In the genomic region with DNA sequence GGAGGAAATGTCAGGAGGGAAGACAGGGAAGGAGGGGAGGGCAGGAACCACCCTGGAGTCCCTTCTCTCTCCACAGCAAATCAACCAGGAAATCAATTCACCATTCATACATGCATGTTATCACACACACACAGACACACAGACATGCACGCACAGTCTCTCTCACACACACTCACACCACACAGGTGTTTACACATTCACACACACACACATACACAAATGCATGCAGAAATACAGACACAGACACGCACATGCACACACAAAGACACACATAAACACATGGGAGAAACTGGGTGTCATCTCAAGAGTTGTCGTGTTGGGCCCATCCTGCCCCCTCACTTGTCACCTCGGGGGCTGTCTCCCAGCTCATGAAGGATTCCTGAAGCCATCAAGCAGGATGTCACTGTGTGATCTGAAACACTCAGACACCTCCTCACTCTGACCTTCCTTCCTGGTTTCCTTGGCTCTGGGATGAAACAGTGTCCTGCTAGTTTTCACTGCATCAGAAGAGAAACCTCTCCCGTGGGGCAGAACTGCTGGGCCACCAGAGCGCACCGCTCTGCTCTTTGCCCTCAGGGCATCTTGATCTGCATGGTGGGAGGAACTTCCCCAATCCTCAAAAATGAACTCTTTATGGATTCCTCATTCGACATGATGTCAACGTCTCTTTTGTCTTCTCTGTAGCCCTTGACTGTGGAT, we compare ENCODE assay signal across 13 cellular contexts. TPM values are rescaled to one million over a fixed set of nuclear protein-coding genes. Genes with fewer than 3 reads are reported as not detected.
"Had no signal": no experiment of that assay in that cellular context is flagged by ENCODE, and none has a peak within 500 bp of the region (broad histone marks: within the 10 kb centered on the region; RNA-seq: fewer than 3 reads in every experiment).

No MANE protein-coding gene starts in this region.

- FAIRE-seq: pancreas had no signal

- H3K36me3 ChIP-seq: pancreas, spleen had no signal

- H3K4me1 ChIP-seq: pancreas, spleen had no signal

- H3K27me3 ChIP-seq: pancreas had no signal

- DNase-seq: activated CD4-positive, alpha-beta T cell treated with anti-CD3 and anti-CD28 coated beads, Interleukin-2, amount 10 ng/mL, durations not matched to agents 7 days and 5 days; activated CD8-positive, alpha-beta T cell treated with anti-CD3 and anti-CD28 coated beads, Interleukin-2, amount 10 ng/mL, durations not matched to agents 7 days and 5 days; dermis blood vessel endothelial cell; effector memory CD8-positive, alpha-beta T cell; mesendoderm; natural killer cell; spleen; stimulated activated CD4-positive, alpha-beta T cell treated with anti-CD3 and anti-CD28 coated beads, Interleukin-4, amount 100 ng/mL, for 4 hours; stimulated activated naive B cell treated with anti-CD40 and anti-IgM and Interleukin-4, amounts not matched to agents 10 μg/mL and 1 μg/mL and 100 μg/mL, for 72 hours had no signal

- H3K4me3 ChIP-seq: pancreas, spleen had no signal

- H3K9me3 ChIP-seq: pancreas had no signal

- ATAC-seq: activated CD4-positive, CD25-positive, alpha-beta regulatory T cell treated with anti-CD3 and anti-CD28 coated beads, Interleukin-2, amount 50 U/mL, for 24 hours; activated CD8-positive, alpha-beta T cell treated with anti-CD3 and anti-CD28 coated beads, Interleukin-2, amount 10 ng/mL, durations not matched to agents 7 days and 5 days; effector memory CD8-positive, alpha-beta T cell; natural killer cell; pancreas; stimulated activated naive B cell treated with anti-CD40 and anti-IgM and Interleukin-4, amounts not matched to agents 10 μg/mL and 1 μg/mL and 100 μg/mL, for 72 hours had no signal

- H3K27ac ChIP-seq: pancreas, spleen had no signal

RNA-seq across cellular contexts. Expression of gene RAET1G, which starts 9.2 kb away (rescaled TPM):
- total RNA-seq: activated CD4-positive, alpha-beta T cell treated with anti-CD3 and anti-CD28 coated beads, Interleukin-2, amount 10 ng/mL, durations not matched to agents 7 days and 5 days; activated CD8-positive, alpha-beta T cell treated with anti-CD3 and anti-CD28 coated beads, Interleukin-2, amount 10 ng/mL, durations not matched to agents 7 days and 5 days; dermis blood vessel endothelial cell had no signal

RNA-seq across cellular contexts. Expression of gene RAET1E, which starts 15.8 kb away (rescaled TPM):
- total RNA-seq: activated CD4-positive, alpha-beta T cell treated with anti-CD3 and anti-CD28 coated beads, Interleukin-2, amount 10 ng/mL, durations not matched to agents 7 days and 5 days; activated CD8-positive, alpha-beta T cell treated with anti-CD3 and anti-CD28 coated beads, Interleukin-2, amount 10 ng/mL, durations not matched to agents 7 days and 5 days; dermis blood vessel endothelial cell; fibroblast of villous mesenchyme; glomerular endothelial cell; natural killer cell had no signal
- polyA plus RNA-seq: pancreas had no signal

RNA-seq across cellular contexts. Expression of gene ULBP2, which starts 28.1 kb away (rescaled TPM):
- total RNA-seq: spleen had no signal
